ENCODE assay signal across 8 cellular contexts in genomic region chr13:31424130-31424729, GRCh38.
DNase-seq lines count a peak whose midpoint lies in the region; ATAC-seq, FAIRE-seq and TF ChIP-seq lines count a peak whose summit lies in the region.

No MANE protein-coding gene starts in this region.

- FAIRE-seq in TTC549 (lab: Jason Lieb, UNC) (peak; percentile 78), bronchial epithelial cell (lab: Jason Lieb, UNC) (no peak)

- H3K36me3 ChIP-seq in bronchial epithelial cell (ENCODE audit: control insufficient read depth, insufficient read depth, low read length) (no peaks in the 10 kb centered on the region), kidney epithelial cell (ENCODE audit: control insufficient read depth, insufficient read depth, low read length) (no peaks in the 10 kb centered on the region)

- TF ChIP-seq CTCF in bronchial epithelial cell (IDR thresholded peaks at IDR 0.05; ENCODE audit: insufficient read depth, low read length, severe bottlenecking) (peak; percentile 93), kidney epithelial cell (IDR thresholded peaks at IDR 0.05; ENCODE audit: insufficient read depth, low read length, poor library complexity, severe bottlenecking) (peak; percentile 96)

- H3K4me3 ChIP-seq in bronchial epithelial cell (ENCODE audit: low read depth, low read length) (no peak overlapping the region), kidney epithelial cell (ENCODE audit: low read depth, low read length) (no peak overlapping the region)

- H3K27me3 ChIP-seq in bronchial epithelial cell (ENCODE audit: control insufficient read depth, insufficient read depth, low read length) = no peaks in the 10 kb centered on the region
- H3K27me3 ChIP-seq in kidney epithelial cell (ENCODE audit: control insufficient read depth, insufficient read depth, low read length) = peaks cover 2% of the 10 kb centered on the region

- ATAC-seq in GM18511 (IDR thresholded peaks at IDR 0.05; ENCODE audit: unreplicated experiment) (peak; percentile 99), HG02943 (IDR thresholded peaks at IDR 0.05; ENCODE audit: low read depth, unreplicated experiment) (peak; percentile 86)

- DNase-seq in AG08395 (ENCODE audit: low spot score) (peak; percentile 91), NCI-H2081 (lab: John Stamatoyannopoulos, UW) (peak; percentile 60 to 65), bronchial epithelial cell (ENCODE audit: low read depth) (peak; percentile 72), kidney epithelial cell (ENCODE audit: low read depth) (peak; percentile 34)
- DNase-seq in stimulated activated CD4-positive, alpha-beta T cell treated with anti-CD3 and anti-CD28 coated beads, Interleukin-2, amount 100 ng/mL, for 4 hours (ENCODE audit: low read depth) = peak; percentile 18

Comparison
In these comparisons a context has a peak if more than half of its experiments do, and no peak if none do; other contexts are left out.
1. DNase-seq: peak in every context shown above with its lines; median percentile 91 in AG08395; 72 in bronchial epithelial cell; 62 in NCI-H2081; 34 in kidney epithelial cell; 18 in stimulated activated CD4-positive, alpha-beta T cell treated with anti-CD3 and anti-CD28 coated beads, Interleukin-2, amount 100 ng/mL, for 4 hours.